ENCODE assay signal across 2 cellular contexts in the genomic region with DNA sequence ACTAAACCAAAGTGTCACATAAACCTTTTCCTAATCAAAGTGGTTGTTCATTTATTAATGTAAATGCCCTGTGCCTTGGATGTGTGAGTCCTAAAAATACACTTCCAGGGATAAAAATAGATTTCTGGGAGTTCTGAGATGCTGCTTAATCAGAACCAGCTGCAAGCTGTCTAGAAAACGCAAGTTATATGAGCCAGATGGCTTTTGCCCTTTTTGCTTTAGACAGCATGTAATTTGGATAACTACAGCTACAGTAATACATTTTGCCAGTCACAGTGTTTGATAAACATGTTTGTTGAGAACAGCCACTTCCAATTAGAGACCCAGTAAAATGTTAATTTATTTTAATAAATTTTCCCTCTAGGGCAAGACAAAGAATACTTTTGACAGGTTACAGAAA.
TF ChIP-seq lines count a peak whose summit lies in the region.

No MANE protein-coding gene starts in this region.

TF ChIP-seq in IMR-90, 13 proteins besides CTCF, POLR2A, EP300 and RAD21 (continued from another document):
- TF ChIP-seq RFX5 (IDR thresholded peaks at IDR 0.05; ENCODE audit: low read depth, low read length) (no peak), NFE2L2 (IDR thresholded peaks at IDR 0.05; ENCODE audit: low read depth, low read length) (no peak), CEBPB (IDR thresholded peaks at IDR 0.05; ENCODE audit: low read depth, low read length) (no peak), MAFK (IDR thresholded peaks at IDR 0.05; ENCODE audit: low read depth, low read length) (no peak), MAZ (IDR thresholded peaks at IDR 0.05; ENCODE audit: borderline replicate concordance, low read depth, low read length) (no peak), MXI1 (IDR thresholded peaks at IDR 0.05; ENCODE audit: borderline replicate concordance, low read depth, low read length) (no peak), SMC3 (IDR thresholded peaks at IDR 0.05; ENCODE audit: low read depth, low read length) (no peak)
- TF ChIP-seq, protein P1, sequence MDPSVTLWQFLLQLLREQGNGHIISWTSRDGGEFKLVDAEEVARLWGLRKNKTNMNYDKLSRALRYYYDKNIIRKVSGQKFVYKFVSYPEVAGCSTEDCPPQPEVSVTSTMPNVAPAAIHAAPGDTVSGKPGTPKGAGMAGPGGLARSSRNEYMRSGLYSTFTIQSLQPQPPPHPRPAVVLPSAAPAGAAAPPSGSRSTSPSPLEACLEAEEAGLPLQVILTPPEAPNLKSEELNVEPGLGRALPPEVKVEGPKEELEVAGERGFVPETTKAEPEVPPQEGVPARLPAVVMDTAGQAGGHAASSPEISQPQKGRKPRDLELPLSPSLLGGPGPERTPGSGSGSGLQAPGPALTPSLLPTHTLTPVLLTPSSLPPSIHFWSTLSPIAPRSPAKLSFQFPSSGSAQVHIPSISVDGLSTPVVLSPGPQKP (IDR thresholded peaks at IDR 0.05; ENCODE audit: borderline replicate concordance, low read depth, low read length), result no peak

TF ChIP-seq in K562, 482 proteins besides CTCF, POLR2A, EP300 and RAD21:
- TF ChIP-seq GMEB1 (CRISPR knock-in tag; IDR thresholded peaks at IDR 0.05) (no peak), MEF2A (IDR thresholded peaks at IDR 0.05; ENCODE audit: control insufficient read depth, low read depth, low read length) (0 out of 2 replicates have a peak, but pooled peaks have one; percentile 34)
TF ChIP-seq in K562: peak in this region for 1.
